15 cellular contexts compared by ENCODE assay signal in the genomic region with DNA sequence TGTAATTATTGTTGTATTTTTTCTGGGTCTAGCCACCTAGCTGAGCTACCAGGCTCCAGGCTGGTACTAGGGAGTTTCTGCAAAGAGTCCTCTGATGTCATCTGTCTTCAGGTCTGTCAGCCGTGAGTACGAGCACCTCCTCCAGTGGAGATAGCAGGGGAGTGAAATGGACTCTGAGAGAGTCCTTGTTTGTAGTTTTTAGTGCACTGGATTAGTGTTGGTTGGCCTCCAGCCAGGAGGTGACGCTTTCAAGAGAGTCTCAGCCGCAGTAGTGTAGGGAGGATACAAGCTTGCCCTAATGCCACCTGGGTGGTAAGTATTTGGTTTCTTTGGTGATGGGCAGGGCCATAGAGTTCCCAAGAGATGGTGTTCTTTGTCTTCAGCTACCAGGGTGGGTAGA.
A peak's percentile ranks its signal among the peaks of the same experiment; 100 is the strongest.
DNase-seq lines count a peak whose midpoint lies in the region; FAIRE-seq and TF ChIP-seq lines count a peak whose summit lies in the region.
"Had no signal": no experiment of that assay in that cellular context is flagged by ENCODE, and none has a peak within 500 bp of the region (broad histone marks: within the 10 kb centered on the region; RNA-seq: fewer than 3 reads in every experiment).

No MANE protein-coding gene starts in this region.

- H3K36me3 ChIP-seq in mammary epithelial cell (ENCODE audit: insufficient read depth, low read length) (no peaks in the 10 kb centered on the region), small intestine (ENCODE audit: control insufficient read depth in 2 of 2, insufficient read depth in 2 of 2, low read length in 2 of 2) (no peaks in the 10 kb centered on the region)
- H3K36me3 ChIP-seq: BLaER1 treated with 17β-estradiol and CSF1 and Interleukin-3, amounts not matched to agents 10 nM and 100 nM had no signal

- TF ChIP-seq POLR2A in GM12891 (IDR thresholded peaks at IDR 0.05; ENCODE audit: low read depth, low read length): no peak

- no peaks in the 10 kb centered on the region for H3K4me1 Mint-ChIP-seq in MCF 10A (ENCODE audit: insufficient read depth, unreplicated experiment)
- H3K4me1 Mint-ChIP-seq: CD4-positive, CD25-positive, alpha-beta regulatory T cell had no signal

- 74% methylated on average over 4 of the region's 4 CpGs for WGBS in mammary epithelial cell (ENCODE audit: low coverage, missing lambda C conversion rate)
- 41 to 58% (median 51%) methylated on average over 4 of the region's 4 CpGs for WGBS in small intestine, 3 donors

- H3K4me3 Mint-ChIP-seq in MCF 10A (ENCODE audit: unreplicated experiment): no peak overlapping the region
- H3K4me3 Mint-ChIP-seq: CD4-positive, CD25-positive, alpha-beta regulatory T cell; H9 had no signal

- intact Hi-C loops in MCF 10A (cut with micrococcal nuclease): no loop called here
- intact Hi-C loops in mammary epithelial cell (cut with micrococcal nuclease): no loop called here

- no peaks in the 10 kb centered on the region for H4K20me1 ChIP-seq in mammary epithelial cell (ENCODE audit: insufficient read depth, low read length)
- H4K20me1 ChIP-seq: BLaER1 treated with 17β-estradiol and CSF1 and Interleukin-3, amounts not matched to agents 10 nM and 100 nM had no signal

- H3K4me2 ChIP-seq in mammary epithelial cell (ENCODE audit: insufficient read depth, low read depth, low read length): no peak overlapping the region

- BruUV-seq in MCF 10A (replicated peaks; lab: Mats Ljungman, UMichigan) (no TSS peak), mammary epithelial cell (replicated peaks; lab: Mats Ljungman, UMichigan) (no TSS peak)

- POLR2A ChIA-PET in MCF 10A (lab: Yijun Ruan, JAX): no interaction called here

- TF ChIP-seq CTCF in MCF 10A (IDR thresholded peaks at IDR 0.05; ENCODE audit: unreplicated experiment) (no peak), mammary epithelial cell (conservative IDR thresholded peaks at IDR 0.05 in 1 of 2, IDR thresholded peaks at IDR 0.05 in 1 of 2; ENCODE audit: extremely low read depth in 1 of 2, insufficient read depth in 1 of 2, low read depth in 1 of 2, low read length in 2 of 2) (no peak)

- no peaks in the 10 kb centered on the region for H3K79me2 ChIP-seq in mammary epithelial cell (ENCODE audit: insufficient read depth, low read length)

- no peak overlapping the region for H3K27ac Mint-ChIP-seq in MCF 10A (ENCODE audit: low read depth, unreplicated experiment)
- H3K27ac Mint-ChIP-seq: CD4-positive, CD25-positive, alpha-beta regulatory T cell; H9 had no signal

- DNase-seq in MCF 10A (ENCODE audit: unreplicated experiment) (peak; percentile 2), mammary epithelial cell (no peak), NCI-H345 treated with DMSO at 0.1 percent for 48 hours (lab: John Stamatoyannopoulos, UW; ENCODE audit: unreplicated experiment) (peak; percentile 20), small intestine (peak; percentile 26), amniotic stem cell (lab: John Stamatoyannopoulos, UW) (no peak), GM12891 (ENCODE audit: insufficient read length, low spot score) (no peak), middle frontal gyrus (ENCODE audit: extremely low spot score, low spot score) (no peak)
- DNase-seq: 8988T; ACHN; CD4-positive, CD25-positive, alpha-beta regulatory T cell; GOT3; H9 had no signal

- no peak overlapping the region for H3K4me3 ChIP-seq in mammary epithelial cell (replicated peaks in 1 of 3; ENCODE audit: insufficient read depth in 1 of 3, low read depth in 2 of 3, low read length in 3 of 3)
- no peak overlapping the region for H3K4me3 ChIP-seq in small intestine (ENCODE audit: low read depth in 1 of 2, low read length in 2 of 2)
- H3K4me3 ChIP-seq: BLaER1 treated with 17β-estradiol and CSF1 and Interleukin-3, amounts not matched to agents 10 nM and 100 nM; GM12878; K562 had no signal

- FAIRE-seq in small intestine (lab: Jason Lieb, UNC) (no peak), GM12891 (lab: Jason Lieb, UNC) (no peak)
- FAIRE-seq: GM12878, K562 had no signal

- peaks cover 9% of the 10 kb centered on the region for H3K9me3 ChIP-seq in mammary epithelial cell (replicated peaks; ENCODE audit: insufficient read depth, low read length)
- no peaks in the 10 kb centered on the region for H3K9me3 ChIP-seq in small intestine (ENCODE audit: control insufficient read depth, low read depth)

- peaks cover 54% of the 10 kb centered on the region for H3K9me3 Mint-ChIP-seq in MCF 10A (ENCODE audit: unreplicated experiment)

- no peaks in the 10 kb centered on the region for H3K27me3 ChIP-seq in mammary epithelial cell (ENCODE audit: insufficient read depth, low read length)
- H3K27me3 ChIP-seq in small intestine (ENCODE audit: control insufficient read depth in 2 of 2, insufficient read depth in 2 of 2, low read length in 2 of 2): no peaks in the 10 kb centered on the region
- H3K27me3 ChIP-seq: BLaER1 treated with 17β-estradiol and CSF1 and Interleukin-3, amounts not matched to agents 10 nM and 100 nM had no signal

- H3K27ac ChIP-seq in mammary epithelial cell (ENCODE audit: insufficient read depth, low read depth, low read length) (no peak overlapping the region), small intestine (ENCODE audit: low read depth in 1 of 2, low read length in 1 of 2) (no peak overlapping the region)
- H3K27ac ChIP-seq: BLaER1 treated with 17β-estradiol and CSF1 and Interleukin-3, amounts not matched to agents 10 nM and 100 nM had no signal

- no peaks in the 10 kb centered on the region for H3K27me3 Mint-ChIP-seq in MCF 10A (ENCODE audit: insufficient read depth, unreplicated experiment)

- H2AFZ ChIP-seq in mammary epithelial cell (ENCODE audit: low read depth, low read length): no peak overlapping the region

- no peak overlapping the region for H3K9ac ChIP-seq in mammary epithelial cell (ENCODE audit: insufficient read depth, low read length)
- H3K9ac ChIP-seq: BLaER1 treated with 17β-estradiol and CSF1 and Interleukin-3, amounts not matched to agents 10 nM and 100 nM had no signal

- CTCF ChIA-PET in MCF 10A (lab: Yijun Ruan, JAX): no interaction called here
- CTCF ChIA-PET in mammary epithelial cell (lab: Charles Lee; ENCODE audit: low non-redundant PET): no interaction called here

- dilution Hi-C loops in mammary epithelial cell (cut with HindIII; ENCODE audit: low sequenced_read_pairs): loop anchor here (5.0 kb wide), 1 partner anchor 137 kb away; no protein-coding TSS in a partner anchor

- no peaks in the 10 kb centered on the region for H3K36me3 Mint-ChIP-seq in MCF 10A (ENCODE audit: insufficient read depth, unreplicated experiment)
- H3K36me3 Mint-ChIP-seq: CD4-positive, CD25-positive, alpha-beta regulatory T cell had no signal

- H3K4me1 ChIP-seq in mammary epithelial cell (ENCODE audit: insufficient read depth, low read length): no peaks in the 10 kb centered on the region
- H3K4me1 ChIP-seq in small intestine (ENCODE audit: control insufficient read depth in 2 of 2, insufficient read depth in 1 of 2, low read depth in 1 of 2, low read length in 1 of 2): no peaks in the 10 kb centered on the region
- H3K4me1 ChIP-seq: BLaER1 treated with 17β-estradiol and CSF1 and Interleukin-3, amounts not matched to agents 10 nM and 100 nM had no signal

- in situ Hi-C loops in mammary epithelial cell (cut with MboI; ENCODE audit: low sequenced_read_pairs in 2 of 2): loop anchor here in 1 of 2 donors (5.0 kb wide), 1 partner anchor 137 kb away; no protein-coding TSS in a partner anchor

TF ChIP-seq in GM12891, 5 proteins besides CTCF, POLR2A, EP300 and RAD21:
- TF ChIP-seq TAF1 (IDR thresholded peaks at IDR 0.05; ENCODE audit: low read depth, low read length) (no peak), POU2F2 (IDR thresholded peaks at IDR 0.05; ENCODE audit: low read depth, low read length) (no peak), PAX5 (IDR thresholded peaks at IDR 0.05; ENCODE audit: insufficient read depth, low read length, severe bottlenecking) (no peak), POLR2AphosphoS5 (IDR thresholded peaks at IDR 0.05; ENCODE audit: low read depth, low read length) (no peak), SPI1 (IDR thresholded peaks at IDR 0.05; ENCODE audit: low read depth, low read length) (no peak)

Comparison
In these comparisons a context has a peak if more than half of its experiments do, and no peak if none do; other contexts are left out.
1. DNase-seq: peak in MCF 10A (single experiment), NCI-H345 treated with DMSO at 0.1 percent for 48 hours (single experiment) and small intestine (single experiment); none in mammary epithelial cell (single experiment), amniotic stem cell (single experiment), GM12891 (single experiment) and middle frontal gyrus (single experiment).